Comparison of ENCODE assay signal across 8 cellular contexts in the genomic region with DNA sequence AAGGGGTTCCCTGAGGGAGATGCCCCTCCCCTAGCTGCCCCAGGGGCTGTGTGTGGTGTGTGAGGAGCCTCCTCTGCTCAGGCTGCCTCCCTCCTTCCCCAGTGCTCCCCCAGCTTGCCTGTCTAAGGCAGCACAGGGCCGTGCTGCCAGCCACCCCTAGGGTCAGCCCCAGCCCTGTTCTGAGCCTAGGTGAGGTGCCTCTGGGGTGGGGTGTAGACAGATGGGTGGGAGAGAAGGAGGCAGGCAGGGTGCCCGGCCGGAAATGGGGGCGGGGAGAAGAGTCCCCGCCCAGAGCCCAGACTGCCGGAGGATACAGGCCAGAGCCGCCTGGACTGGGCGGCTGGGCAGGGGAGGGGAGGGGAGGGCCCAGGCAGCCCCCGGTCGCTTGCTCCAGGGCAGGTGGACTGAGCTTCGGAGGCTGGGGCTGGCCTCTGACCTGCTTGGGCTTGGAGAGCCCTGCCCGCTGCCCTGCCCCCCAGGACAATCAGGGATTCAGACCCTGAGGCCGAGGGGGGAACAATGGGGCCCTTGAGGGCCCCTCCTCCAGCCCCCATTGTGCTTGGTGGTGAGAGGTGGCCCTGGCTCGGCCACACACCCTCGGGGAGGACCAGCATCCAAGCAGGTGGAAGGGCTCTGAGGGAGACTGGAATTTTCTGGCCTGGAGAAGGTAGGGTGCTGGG. TPM values are rescaled to one million over a fixed set of nuclear protein-coding genes. Genes with fewer than 3 reads are reported as not detected.
A peak's percentile ranks its signal among the peaks of the same experiment; 100 is the strongest.
DNase-seq lines count a peak whose midpoint lies in the region; ATAC-seq and TF ChIP-seq lines count a peak whose summit lies in the region.

A gene (plus strand): TSS at position 590 of the 680 bp plus-strand sequence. CDS start 7,829 bp downstream, outside the sequence.

- no peak within 1 kb of the TSS for H3K27ac Mint-ChIP-seq in nephron progenitor cell
- H3K27ac Mint-ChIP-seq in CD8-positive, alpha-beta T cell: no peak within 1 kb of the TSS

- POLR2A ChIA-PET in AG04450 (lab: Yijun Ruan, JAX): interaction anchor here (0.6 to 2.2 kb wide), 2 partner anchors 17 to 55 kb away, joined by 3 to 15 read pairs; a partner anchor contains a TSS
- POLR2A ChIA-PET in GM10248 (lab: Yijun Ruan, JAX): interaction anchor here (0.6 kb wide), 1 partner anchor 257 kb away, joined by 3 read pairs; a partner anchor contains a TSS
- POLR2A ChIA-PET in CD8-positive, alpha-beta T cell (lab: Charles Lee): interaction anchor here (1.1 kb wide), 1 partner anchor 9 kb away, joined by 3 read pairs; a partner anchor contains a TSS

- H3K27me3 ChIP-seq in AG04450 (ENCODE audit: control insufficient read depth, insufficient read depth, low read length): no peaks in the 10 kb centered on the region
- H3K27me3 ChIP-seq in Peyer's patch: no peaks in the 10 kb centered on the region
- no peaks in the 10 kb centered on the region for H3K27me3 ChIP-seq in foreskin keratinocyte
- no peaks in the 10 kb centered on the region for H3K27me3 ChIP-seq in CD8-positive, alpha-beta T cell (ENCODE audit: insufficient read depth, low read length)

- no peaks in the 10 kb centered on the region for H3K27me3 Mint-ChIP-seq in nephron progenitor cell (ENCODE audit: low read depth, poor library complexity)
- H3K27me3 Mint-ChIP-seq in CD8-positive, alpha-beta T cell (ENCODE audit: low read depth): no peaks in the 10 kb centered on the region

- no peaks in the 10 kb centered on the region for H3K9me3 Mint-ChIP-seq in nephron progenitor cell
- H3K9me3 Mint-ChIP-seq in CD8-positive, alpha-beta T cell: no peaks in the 10 kb centered on the region

- CTCF ChIA-PET in AG04450 (lab: Charles Lee) (interaction anchor here (0.6 to 2.2 kb wide), 4 partner anchors 16 to 43 kb away, joined by 3 to 13 read pairs (median 4); a partner anchor contains a TSS), GM10248 (lab: Yijun Ruan, JAX) (interaction anchor here (1.0 to 1.9 kb wide), 3 partner anchors 12 to 16 kb away, joined by 3 to 8 read pairs (median 3); a partner anchor contains a TSS)
- CTCF ChIA-PET in CD8-positive, alpha-beta T cell (lab: Charles Lee): interaction anchor here (0.9 kb wide), 1 partner anchor 15 kb away, joined by 3 read pairs; no protein-coding TSS in a partner anchor

- no peaks in the 10 kb centered on the region for H3K36me3 Mint-ChIP-seq in nephron progenitor cell (ENCODE audit: low read depth)
- peaks cover 24% of the 10 kb centered on the region for H3K36me3 Mint-ChIP-seq in CD8-positive, alpha-beta T cell

- no peak within 1 kb of the TSS for H3K4me3 Mint-ChIP-seq in nephron progenitor cell
- no peak within 1 kb of the TSS for H3K4me3 Mint-ChIP-seq in CD8-positive, alpha-beta T cell

- no peak for TF ChIP-seq CTCF in AG04450 (IDR thresholded peaks at IDR 0.05; ENCODE audit: low read depth, low read length)
- no peak for TF ChIP-seq CTCF in Peyer's patch (IDR thresholded peaks at IDR 0.05)
- TF ChIP-seq CTCF in foreskin keratinocyte (conservative IDR thresholded peaks at IDR 0.05): no peak
- no peak for TF ChIP-seq CTCF in nephron progenitor cell (IDR thresholded peaks at IDR 0.05)
- no peak for TF ChIP-seq CTCF in GM10248 (IDR thresholded peaks at IDR 0.05; ENCODE audit: control extremely low read depth, extremely low read depth, low read depth, missing control alignments)
- no peak for TF ChIP-seq CTCF in CD8-positive, alpha-beta T cell (IDR thresholded peaks at IDR 0.05)

- TF ChIP-seq POLR2A in Peyer's patch (IDR thresholded peaks at IDR 0.05): no peak

- H3K36me3 ChIP-seq in Peyer's patch: peaks cover 0 to 40% (median 0%) of the 10 kb centered on the region in 3 donors
- H3K36me3 ChIP-seq in CD8-positive, alpha-beta T cell (ENCODE audit: insufficient read depth, low read length): peaks cover 39% of the 10 kb centered on the region

- DNase-seq in AG04450 (ENCODE audit: low read depth, low spot score) (no peak), Peyer's patch (peak in 1 of 3 donors; percentile 46), foreskin keratinocyte (peak in 1 of 2 donors; percentile 45), nephron progenitor cell (peak; percentile 35), GM10248 (ENCODE audit: extremely low spot score) (no peak)
- DNase-seq in CD8-positive, alpha-beta T cell: no peak

- ATAC-seq in foreskin keratinocyte (peak; percentile 46), HG02884 (IDR thresholded peaks at IDR 0.05; ENCODE audit: unreplicated experiment) (no peak), GM21515 (IDR thresholded peaks at IDR 0.05; ENCODE audit: unreplicated experiment) (no peak)
- ATAC-seq in CD8-positive, alpha-beta T cell: no peak

- no peaks in the 10 kb centered on the region; the same call in 1 of the 2 replicates for H3K9me3 ChIP-seq in AG04450 (ENCODE audit: control insufficient read depth, insufficient read depth, low read length)
- H3K9me3 ChIP-seq in Peyer's patch: no peaks in the 10 kb centered on the region
- H3K9me3 ChIP-seq in CD8-positive, alpha-beta T cell (ENCODE audit: low read length): no peaks in the 10 kb centered on the region

- H3K27ac ChIP-seq in AG04450 (ENCODE audit: low read depth, low read length): peak within 1 kb of the TSS; percentile 84
- peak within 1 kb of the TSS; percentile 47 to 83 (median 76) for H3K27ac ChIP-seq in Peyer's patch
- no peak within 1 kb of the TSS for H3K27ac ChIP-seq in foreskin keratinocyte
- H3K27ac ChIP-seq in CD8-positive, alpha-beta T cell (ENCODE audit: low read depth, low read length): no peak within 1 kb of the TSS

- peak within 1 kb of the TSS; percentile 39 for H3K4me3 ChIP-seq in AG04450 (ENCODE audit: low read depth, low read length)
- H3K4me3 ChIP-seq in Peyer's patch: peak within 1 kb of the TSS in 1 of 4 donors; percentile 35
- H3K4me3 ChIP-seq in CD8-positive, alpha-beta T cell (ENCODE audit: low read depth, low read length): no peak within 1 kb of the TSS

- H3K4me1 Mint-ChIP-seq in nephron progenitor cell: peaks cover 16% of the 10 kb centered on the region
- peaks cover 10% of the 10 kb centered on the region for H3K4me1 Mint-ChIP-seq in CD8-positive, alpha-beta T cell (ENCODE audit: low read depth)

- intact Hi-C loops in CD8-positive, alpha-beta T cell (cut with DNase I, micrococcal nuclease): no loop called here

- H3K4me1 ChIP-seq in Peyer's patch (peaks cover 0 to 33% (median 0%) of the 10 kb centered on the region in 4 donors), foreskin keratinocyte (peaks cover 9% of the 10 kb centered on the region)
- peaks cover 9% of the 10 kb centered on the region for H3K4me1 ChIP-seq in CD8-positive, alpha-beta T cell (ENCODE audit: insufficient read depth, low read length)

RNA-seq across cellular contexts. Expression of the gene that starts here (rescaled TPM):
- polyA plus RNA-seq in AG04450 (2011; rRNA removed) (1.2 and 1.8 TPM in 2 replicates), foreskin keratinocyte (0.82 and 1.0 TPM in 2 replicates)
- polyA minus RNA-seq in AG04450 (2011; rRNA and poly(A)+ RNA removed): 0.69 and 0.91 TPM in 2 replicates
- total RNA-seq in Peyer's patch (under 1 TPM in 2 of 4 donors, not detected in 2; 0.88 to 0.94 TPM), foreskin keratinocyte (0.82 and 1.1 TPM in 2 replicates)
- 1 to 10 TPM; 5.9 to 8.2 TPM for total RNA-seq in CD8-positive, alpha-beta T cell

Comparison
In these comparisons a context has a peak if more than half of its experiments do, and no peak if none do; other contexts are left out.
1. H3K27ac ChIP-seq: peak in AG04450 (single experiment) and Peyer's patch (4 of 4); none in foreskin keratinocyte (single experiment) and CD8-positive, alpha-beta T cell (single experiment).